7 cellular contexts compared by ENCODE assay signal in the genomic region with DNA sequence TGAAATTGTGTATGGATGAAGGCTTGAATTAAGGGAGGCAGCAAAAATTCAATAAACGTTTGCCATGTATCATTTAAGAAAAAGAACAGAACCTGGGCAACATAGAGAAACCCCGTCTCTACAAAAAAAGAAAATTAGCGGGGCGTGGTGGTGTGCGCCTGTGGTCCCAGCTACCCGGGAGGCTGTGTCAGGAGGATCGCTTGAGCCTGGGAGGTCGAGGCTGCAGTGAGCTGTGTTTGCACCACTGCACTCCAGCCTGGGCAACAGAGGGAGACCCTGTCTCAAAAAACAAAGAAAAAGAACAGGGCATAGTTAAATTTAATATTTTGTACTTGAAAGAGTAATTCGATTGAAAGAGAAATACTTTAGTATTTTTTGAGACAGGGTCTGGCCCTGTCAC. TPM values are rescaled to one million over a fixed set of nuclear protein-coding genes. Genes with fewer than 3 reads are reported as not detected.
DNase-seq lines count a peak whose midpoint lies in the region; ATAC-seq and TF ChIP-seq lines count a peak whose summit lies in the region.

No MANE protein-coding gene starts in this region.

- H3K27me3 Mint-ChIP-seq in activated CD8-positive, alpha-beta T cell treated with anti-CD3 and anti-CD28 coated beads, Interleukin-2, amount 10 ng/mL, durations not matched to agents 7 days and 5 days (ENCODE audit: low read depth), result no peaks in the 10 kb centered on the region

- H3K27me3 ChIP-seq in HUES48 (ENCODE audit: control insufficient read depth, insufficient read depth, low read length), result no peaks in the 10 kb centered on the region
- no peaks in the 10 kb centered on the region for H3K27me3 ChIP-seq in iPS-15b (ENCODE audit: control insufficient read depth, insufficient read depth, low read length)
- H3K27me3 ChIP-seq in stomach, result no peaks in the 10 kb centered on the region

- no peak overlapping the region for H3K9ac ChIP-seq in HUES48 (ENCODE audit: low read depth, low read length)
- no peak overlapping the region for H3K9ac ChIP-seq in iPS-15b (ENCODE audit: low read depth, low read length)

- no peak for TF ChIP-seq POLR2A in stomach (IDR thresholded peaks at IDR 0.05)

- H3K4me1 ChIP-seq in HUES48 (ENCODE audit: control insufficient read depth, insufficient read depth, low read length) (peaks cover 5% of the 10 kb centered on the region), iPS-15b (ENCODE audit: control insufficient read depth, insufficient read depth, low read length) (peaks cover 4% of the 10 kb centered on the region), stomach (peaks cover 31 to 53% (median 44%) of the 10 kb centered on the region in 4 donors)

- no peaks in the 10 kb centered on the region for H3K9me3 ChIP-seq in HUES48 (ENCODE audit: control insufficient read depth, insufficient read depth, low read length)
- no peaks in the 10 kb centered on the region for H3K9me3 ChIP-seq in iPS-15b (ENCODE audit: control insufficient read depth, insufficient read depth, low read length)
- no peaks in the 10 kb centered on the region for H3K9me3 ChIP-seq in stomach

- H3K4me1 Mint-ChIP-seq in activated CD8-positive, alpha-beta T cell treated with anti-CD3 and anti-CD28 coated beads, Interleukin-2, amount 10 ng/mL, durations not matched to agents 7 days and 5 days (ENCODE audit: low read depth), result peaks cover 30% of the 10 kb centered on the region

- WGBS in stomach, 5 donors, result 66 to 71% (median 67%) methylated on average over 9 of the region's 9 CpGs

- no peak for TF ChIP-seq CTCF in stomach (IDR thresholded peaks at IDR 0.05)
- no peak for TF ChIP-seq CTCF in GM13977 (IDR thresholded peaks at IDR 0.05; ENCODE audit: extremely low read depth, insufficient read depth, missing control alignments)

- ATAC-seq in activated CD8-positive, alpha-beta T cell treated with anti-CD3 and anti-CD28 coated beads, Interleukin-2, amount 10 ng/mL, durations not matched to agents 7 days and 5 days, result no peak

- H3K4me3 Mint-ChIP-seq in activated CD8-positive, alpha-beta T cell treated with anti-CD3 and anti-CD28 coated beads, Interleukin-2, amount 10 ng/mL, durations not matched to agents 7 days and 5 days, result peak overlapping the region; percentile 99

- H3K36me3 Mint-ChIP-seq in activated CD8-positive, alpha-beta T cell treated with anti-CD3 and anti-CD28 coated beads, Interleukin-2, amount 10 ng/mL, durations not matched to agents 7 days and 5 days (ENCODE audit: low read depth), result peaks cover 43% of the 10 kb centered on the region

- in situ Hi-C loops in GM13977 (cut with MboI; ENCODE audit: low pct_unique_long_range_greater_than_20kb, low sequenced_read_pairs, unreplicated experiment), result no loop called here

- CTCF ChIA-PET in activated CD8-positive, alpha-beta T cell treated with anti-CD3 and anti-CD28 coated beads, Interleukin-2, amount 10 ng/mL, durations not matched to agents 7 days and 5 days (lab: Charles Lee), result interaction anchor here (0.8 to 1.7 kb wide), 4 partner anchors 22 to 93 kb away, joined by 3 to 10 read pairs (median 4); a partner anchor contains a TSS

- H3K36me3 ChIP-seq in HUES48 (ENCODE audit: control insufficient read depth, insufficient read depth, low read length) (peaks cover 61% of the 10 kb centered on the region), iPS-15b (ENCODE audit: control insufficient read depth, insufficient read depth, low read length) (peaks cover 6% of the 10 kb centered on the region), stomach (peaks cover 11 to 29% (median 22%) of the 10 kb centered on the region in 4 donors)

- TF ChIP-seq EP300 in stomach (IDR thresholded peaks at IDR 0.05), result no peak

- POLR2A ChIA-PET in activated CD8-positive, alpha-beta T cell treated with anti-CD3 and anti-CD28 coated beads, Interleukin-2, amount 10 ng/mL, durations not matched to agents 7 days and 5 days (lab: Charles Lee), result no interaction called here

- DNase-seq in activated CD8-positive, alpha-beta T cell treated with anti-CD3 and anti-CD28 coated beads, Interleukin-2, amount 10 ng/mL, durations not matched to agents 7 days and 5 days, result no peak
- DNase-seq in stomach, result no peak
- no peak for DNase-seq in mesenteric fat pad (ENCODE audit: low spot score)
- DNase-seq in GM13977 (ENCODE audit: low spot score), result no peak
- no peak for DNase-seq in OCI-M2 (lab: John Stamatoyannopoulos, UW; ENCODE audit: unreplicated experiment)

- H3K27ac ChIP-seq in HUES48 (ENCODE audit: low read depth, low read length), result no peak overlapping the region
- H3K27ac ChIP-seq in stomach, result peak overlapping the region in 2 of 5 donors; percentile 95 to 97

- H3K9me3 Mint-ChIP-seq in activated CD8-positive, alpha-beta T cell treated with anti-CD3 and anti-CD28 coated beads, Interleukin-2, amount 10 ng/mL, durations not matched to agents 7 days and 5 days (ENCODE audit: insufficient read depth), result no peaks in the 10 kb centered on the region

- H3K4me3 ChIP-seq in HUES48 (ENCODE audit: low read depth, low read length) (peak overlapping the region; percentile 99), iPS-15b (ENCODE audit: low read depth, low read length) (peak overlapping the region; percentile 94), stomach (peak overlapping the region; percentile 95 to 99 (median 98))

- peak overlapping the region; percentile 34 for H3K27ac Mint-ChIP-seq in activated CD8-positive, alpha-beta T cell treated with anti-CD3 and anti-CD28 coated beads, Interleukin-2, amount 10 ng/mL, durations not matched to agents 7 days and 5 days

- intact Hi-C loops in stomach (cut with DNase I; ENCODE audit: low total_unique reads), result no loop called here

RNA-seq across cellular contexts. Expression of a gene that starts 1.4 kb away (rescaled TPM):
- 100 to 1,000 TPM; 129 to 135 TPM for total RNA-seq in activated CD8-positive, alpha-beta T cell treated with anti-CD3 and anti-CD28 coated beads, Interleukin-2, amount 10 ng/mL, durations not matched to agents 7 days and 5 days
- total RNA-seq in stomach, result 100 to 1,000 TPM in 1 of 5 donors, 10 to 100 TPM in 4; 39.1 to 146 (median 61.6) TPM
- polyA plus RNA-seq in stomach, result 10 to 100 TPM; 35.4 to 73.2 (median 51.7) TPM
- total RNA-seq in mesenteric fat pad, result 115 TPM

RNA-seq across cellular contexts. Expression of a gene that starts 25.4 kb away (rescaled TPM):
- 10 to 100 TPM; 12.9 to 13.3 TPM for total RNA-seq in activated CD8-positive, alpha-beta T cell treated with anti-CD3 and anti-CD28 coated beads, Interleukin-2, amount 10 ng/mL, durations not matched to agents 7 days and 5 days
- total RNA-seq in stomach (10 to 100 TPM in 2 of 5 donors, 1 to 10 TPM in 3; 4.6 to 33.5 (median 9.0) TPM), mesenteric fat pad (4.3 TPM)
- polyA plus RNA-seq in stomach, result 10 to 100 TPM in 2 of 3 donors, 1 to 10 TPM in 1; 9.5 to 13.6 (median 11.7) TPM

RNA-seq across cellular contexts. Expression of a gene that starts 52.0 kb away (rescaled TPM):
- total RNA-seq in activated CD8-positive, alpha-beta T cell treated with anti-CD3 and anti-CD28 coated beads, Interleukin-2, amount 10 ng/mL, durations not matched to agents 7 days and 5 days, result 1 to 10 TPM in 1 of 2 experiments, under 1 TPM in 1; 0.68 to 1.2 TPM
- 10 to 100 TPM in 1 of 5 donors, 1 to 10 TPM in 3, under 1 TPM in 1; 0.29 to 12.9 (median 5.3) TPM for total RNA-seq in stomach
- polyA plus RNA-seq in stomach, result 1 to 10 TPM; 3.3 to 9.0 (median 6.0) TPM
- total RNA-seq in mesenteric fat pad, result 25.3 TPM
